Comparison of ENCODE assay signal across 1 cellular context in genomic region chr9:127449332-127449966, GRCh38.
TF ChIP-seq lines count a peak whose summit lies in the region.

No MANE protein-coding gene starts in this region.

TF ChIP-seq in H1, 55 proteins besides CTCF, POLR2A, EP300 and RAD21:
- TF ChIP-seq POLR2AphosphoS5 (IDR thresholded peaks at IDR 0.05; ENCODE audit: low read depth, low read length) (peak; percentile 19; the same call in 1 of the 2 replicates), SAP30 (IDR thresholded peaks at IDR 0.05; ENCODE audit: insufficient read depth, insufficient replicate concordance, low read length) (peak; percentile 27), TAF7 (optimal IDR thresholded peaks at IDR 0.05; ENCODE audit: borderline replicate concordance, low read depth, low read length) (peak; percentile 71), BCL11A (IDR thresholded peaks at IDR 0.05; ENCODE audit: low read depth in 2 of 2, low read length in 2 of 2) (no peak)
- TF ChIP-seq, protein P1, sequence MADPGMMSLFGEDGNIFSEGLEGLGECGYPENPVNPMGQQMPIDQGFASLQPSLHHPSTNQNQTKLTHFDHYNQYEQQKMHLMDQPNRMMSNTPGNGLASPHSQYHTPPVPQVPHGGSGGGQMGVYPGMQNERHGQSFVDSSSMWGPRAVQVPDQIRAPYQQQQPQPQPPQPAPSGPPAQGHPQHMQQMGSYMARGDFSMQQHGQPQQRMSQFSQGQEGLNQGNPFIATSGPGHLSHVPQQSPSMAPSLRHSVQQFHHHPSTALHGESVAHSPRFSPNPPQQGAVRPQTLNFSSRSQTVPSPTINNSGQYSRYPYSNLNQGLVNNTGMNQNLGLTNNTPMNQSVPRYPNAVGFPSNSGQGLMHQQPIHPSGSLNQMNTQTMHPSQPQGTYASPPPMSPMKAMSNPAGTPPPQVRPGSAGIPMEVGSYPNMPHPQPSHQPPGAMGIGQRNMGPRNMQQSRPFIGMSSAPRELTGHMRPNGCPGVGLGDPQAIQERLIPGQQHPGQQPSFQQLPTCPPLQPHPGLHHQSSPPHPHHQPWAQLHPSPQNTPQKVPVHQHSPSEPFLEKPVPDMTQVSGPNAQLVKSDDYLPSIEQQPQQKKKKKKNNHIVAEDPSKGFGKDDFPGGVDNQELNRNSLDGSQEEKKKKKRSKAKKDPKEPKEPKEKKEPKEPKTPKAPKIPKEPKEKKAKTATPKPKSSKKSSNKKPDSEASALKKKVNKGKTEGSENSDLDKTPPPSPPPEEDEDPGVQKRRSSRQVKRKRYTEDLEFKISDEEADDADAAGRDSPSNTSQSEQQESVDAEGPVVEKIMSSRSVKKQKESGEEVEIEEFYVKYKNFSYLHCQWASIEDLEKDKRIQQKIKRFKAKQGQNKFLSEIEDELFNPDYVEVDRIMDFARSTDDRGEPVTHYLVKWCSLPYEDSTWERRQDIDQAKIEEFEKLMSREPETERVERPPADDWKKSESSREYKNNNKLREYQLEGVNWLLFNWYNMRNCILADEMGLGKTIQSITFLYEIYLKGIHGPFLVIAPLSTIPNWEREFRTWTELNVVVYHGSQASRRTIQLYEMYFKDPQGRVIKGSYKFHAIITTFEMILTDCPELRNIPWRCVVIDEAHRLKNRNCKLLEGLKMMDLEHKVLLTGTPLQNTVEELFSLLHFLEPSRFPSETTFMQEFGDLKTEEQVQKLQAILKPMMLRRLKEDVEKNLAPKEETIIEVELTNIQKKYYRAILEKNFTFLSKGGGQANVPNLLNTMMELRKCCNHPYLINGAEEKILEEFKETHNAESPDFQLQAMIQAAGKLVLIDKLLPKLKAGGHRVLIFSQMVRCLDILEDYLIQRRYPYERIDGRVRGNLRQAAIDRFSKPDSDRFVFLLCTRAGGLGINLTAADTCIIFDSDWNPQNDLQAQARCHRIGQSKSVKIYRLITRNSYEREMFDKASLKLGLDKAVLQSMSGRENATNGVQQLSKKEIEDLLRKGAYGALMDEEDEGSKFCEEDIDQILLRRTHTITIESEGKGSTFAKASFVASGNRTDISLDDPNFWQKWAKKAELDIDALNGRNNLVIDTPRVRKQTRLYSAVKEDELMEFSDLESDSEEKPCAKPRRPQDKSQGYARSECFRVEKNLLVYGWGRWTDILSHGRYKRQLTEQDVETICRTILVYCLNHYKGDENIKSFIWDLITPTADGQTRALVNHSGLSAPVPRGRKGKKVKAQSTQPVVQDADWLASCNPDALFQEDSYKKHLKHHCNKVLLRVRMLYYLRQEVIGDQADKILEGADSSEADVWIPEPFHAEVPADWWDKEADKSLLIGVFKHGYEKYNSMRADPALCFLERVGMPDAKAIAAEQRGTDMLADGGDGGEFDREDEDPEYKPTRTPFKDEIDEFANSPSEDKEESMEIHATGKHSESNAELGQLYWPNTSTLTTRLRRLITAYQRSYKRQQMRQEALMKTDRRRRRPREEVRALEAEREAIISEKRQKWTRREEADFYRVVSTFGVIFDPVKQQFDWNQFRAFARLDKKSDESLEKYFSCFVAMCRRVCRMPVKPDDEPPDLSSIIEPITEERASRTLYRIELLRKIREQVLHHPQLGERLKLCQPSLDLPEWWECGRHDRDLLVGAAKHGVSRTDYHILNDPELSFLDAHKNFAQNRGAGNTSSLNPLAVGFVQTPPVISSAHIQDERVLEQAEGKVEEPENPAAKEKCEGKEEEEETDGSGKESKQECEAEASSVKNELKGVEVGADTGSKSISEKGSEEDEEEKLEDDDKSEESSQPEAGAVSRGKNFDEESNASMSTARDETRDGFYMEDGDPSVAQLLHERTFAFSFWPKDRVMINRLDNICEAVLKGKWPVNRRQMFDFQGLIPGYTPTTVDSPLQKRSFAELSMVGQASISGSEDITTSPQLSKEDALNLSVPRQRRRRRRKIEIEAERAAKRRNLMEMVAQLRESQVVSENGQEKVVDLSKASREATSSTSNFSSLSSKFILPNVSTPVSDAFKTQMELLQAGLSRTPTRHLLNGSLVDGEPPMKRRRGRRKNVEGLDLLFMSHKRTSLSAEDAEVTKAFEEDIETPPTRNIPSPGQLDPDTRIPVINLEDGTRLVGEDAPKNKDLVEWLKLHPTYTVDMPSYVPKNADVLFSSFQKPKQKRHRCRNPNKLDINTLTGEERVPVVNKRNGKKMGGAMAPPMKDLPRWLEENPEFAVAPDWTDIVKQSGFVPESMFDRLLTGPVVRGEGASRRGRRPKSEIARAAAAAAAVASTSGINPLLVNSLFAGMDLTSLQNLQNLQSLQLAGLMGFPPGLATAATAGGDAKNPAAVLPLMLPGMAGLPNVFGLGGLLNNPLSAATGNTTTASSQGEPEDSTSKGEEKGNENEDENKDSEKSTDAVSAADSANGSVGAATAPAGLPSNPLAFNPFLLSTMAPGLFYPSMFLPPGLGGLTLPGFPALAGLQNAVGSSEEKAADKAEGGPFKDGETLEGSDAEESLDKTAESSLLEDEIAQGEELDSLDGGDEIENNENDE (IDR thresholded peaks at IDR 0.05; ENCODE audit: insufficient replicate concordance, low read length), result no peak
